22 cellular contexts compared by ENCODE assay signal in the genomic region with DNA sequence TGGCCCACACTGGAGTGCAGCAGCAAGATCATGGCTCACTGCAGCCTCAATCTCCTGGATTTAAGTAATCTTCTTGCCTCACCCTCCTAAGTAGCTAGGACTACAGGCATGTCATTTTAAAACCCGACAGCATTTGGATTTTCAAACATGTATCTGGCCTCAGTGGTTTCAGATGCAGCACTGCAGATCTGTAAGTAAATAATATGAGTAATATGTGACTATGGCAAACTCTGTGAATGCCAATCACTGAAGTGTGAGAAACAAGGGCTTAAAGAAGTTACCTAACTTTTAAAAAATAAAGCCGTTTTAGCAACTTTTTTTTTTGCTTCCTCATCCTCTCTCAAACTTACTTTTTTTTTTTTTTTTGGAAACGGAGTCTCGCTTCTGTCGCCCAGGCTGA.
"Had no signal": no experiment of that assay in that cellular context is flagged by ENCODE, and none has a peak within 500 bp of the region (broad histone marks: within the 10 kb centered on the region; RNA-seq: fewer than 3 reads in every experiment).

No MANE protein-coding gene starts in this region.

- H3K4me3 Mint-ChIP-seq: immature natural killer cell; naive thymus-derived CD4-positive, alpha-beta T cell; nephron progenitor cell; stimulated activated memory B cell treated with anti-CD40 and anti-IgM and Interleukin-4, amounts not matched to agents 10 μg/mL and 1 μg/mL and 100 μg/mL, for 72 hours; stimulated activated naive CD8-positive, alpha-beta T cell treated with anti-CD3 and anti-CD28 coated beads, Interleukin-15, amount 100 ng/mL, for 72 hours had no signal

- H3K27me3 ChIP-seq: dorsolateral prefrontal cortex, esophagus muscularis mucosa, gastroesophageal sphincter, spleen, testis, transverse colon had no signal

- H3K27ac ChIP-seq: dorsolateral prefrontal cortex, psoas muscle, spleen, testis had no signal

- H3K9me3 ChIP-seq: esophagus muscularis mucosa, gastroesophageal sphincter, psoas muscle, spleen, testis, transverse colon had no signal

- H3K4me3 ChIP-seq: dorsolateral prefrontal cortex, esophagus muscularis mucosa, gastroesophageal sphincter, lung, psoas muscle, spleen, testis, transverse colon had no signal

- H3K9me3 Mint-ChIP-seq: immature natural killer cell; naive thymus-derived CD4-positive, alpha-beta T cell; nephron progenitor cell; stimulated activated memory B cell treated with anti-CD40 and anti-IgM and Interleukin-4, amounts not matched to agents 10 μg/mL and 1 μg/mL and 100 μg/mL, for 72 hours; stimulated activated naive CD8-positive, alpha-beta T cell treated with anti-CD3 and anti-CD28 coated beads, Interleukin-15, amount 100 ng/mL, for 72 hours had no signal

- H3K27me3 Mint-ChIP-seq: naive thymus-derived CD4-positive, alpha-beta T cell; stimulated activated memory B cell treated with anti-CD40 and anti-IgM and Interleukin-4, amounts not matched to agents 10 μg/mL and 1 μg/mL and 100 μg/mL, for 72 hours; stimulated activated naive CD8-positive, alpha-beta T cell treated with anti-CD3 and anti-CD28 coated beads, Interleukin-15, amount 100 ng/mL, for 72 hours had no signal

- H3K36me3 ChIP-seq: transverse colon had no signal

- DNase-seq: cortex of kidney; dorsolateral prefrontal cortex; effector memory CD4-positive, alpha-beta T cell; foreskin fibroblast; immature natural killer cell; left colon; left ventricle myocardium superior; mesendoderm; naive thymus-derived CD4-positive, alpha-beta T cell; nephron progenitor cell; psoas muscle; spleen; stimulated activated CD4-positive, alpha-beta T cell treated with anti-CD3 and anti-CD28 coated beads, Interleukin-15, amount 100 ng/mL, for 24 hours; stimulated activated CD4-positive, alpha-beta T cell treated with anti-CD3 and anti-CD28 coated beads, Interleukin-1b, Interleukin-23, amount 100 ng/mL, for 48 hours; stimulated activated CD4-positive, alpha-beta T cell treated with anti-CD3 and anti-CD28 coated beads, Interleukin-4, amount 100 ng/mL, for 24 hours; stimulated activated naive CD8-positive, alpha-beta T cell treated with anti-CD3 and anti-CD28 coated beads, Interleukin-15, amount 100 ng/mL, for 72 hours; testis; transverse colon had no signal

- H3K27ac Mint-ChIP-seq: immature natural killer cell; nephron progenitor cell; stimulated activated memory B cell treated with anti-CD40 and anti-IgM and Interleukin-4, amounts not matched to agents 10 μg/mL and 1 μg/mL and 100 μg/mL, for 72 hours; stimulated activated naive CD8-positive, alpha-beta T cell treated with anti-CD3 and anti-CD28 coated beads, Interleukin-15, amount 100 ng/mL, for 72 hours had no signal
